In the genomic region with DNA sequence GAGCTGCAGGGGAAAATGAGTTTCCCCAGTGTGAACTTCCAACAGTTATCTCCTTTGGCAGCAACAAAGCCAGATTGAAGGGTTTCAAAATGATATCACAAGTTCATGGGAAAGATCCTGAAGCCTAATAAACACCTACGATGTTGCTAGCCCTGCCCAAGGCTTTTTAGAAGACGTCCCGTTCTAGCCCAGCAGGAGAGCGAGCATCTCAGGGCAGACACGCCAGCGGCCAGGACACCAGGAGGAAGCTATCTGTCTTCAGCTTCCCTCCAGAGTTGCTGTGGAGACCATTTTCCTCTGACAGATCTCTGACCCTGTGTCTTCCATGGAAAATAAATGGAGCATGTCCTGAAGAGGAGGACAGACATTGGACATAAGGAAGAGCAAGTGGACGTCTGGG, we compare ENCODE assay signal across 16 cellular contexts.
DNase-seq lines count a peak whose midpoint lies in the region; ATAC-seq and TF ChIP-seq lines count a peak whose summit lies in the region.
"Had no signal": no experiment of that assay in that cellular context is flagged by ENCODE, and none has a peak within 500 bp of the region (broad histone marks: within the 10 kb centered on the region; RNA-seq: fewer than 3 reads in every experiment).

No MANE protein-coding gene starts in this region.

- no peak overlapping the region for H3K9ac ChIP-seq in PC-3 (ENCODE audit: low read length)
- H3K9ac ChIP-seq in parathyroid adenoma = no peak overlapping the region

- H3K36me3 ChIP-seq in PC-3 (ENCODE audit: low read depth, low read length) (no peaks in the 10 kb centered on the region), parathyroid adenoma (ENCODE audit: control insufficient read depth, insufficient read depth, low read length) (no peaks in the 10 kb centered on the region)
- H3K36me3 ChIP-seq: cardiac muscle cell, colonic mucosa, HAP-1, suprapubic skin had no signal

- H3K79me2 ChIP-seq in PC-3 (ENCODE audit: low read length) (no peaks in the 10 kb centered on the region), parathyroid adenoma (no peaks in the 10 kb centered on the region)

- peak; percentile 85 for ATAC-seq in Right ventricle myocardium inferior
- no peak for ATAC-seq in PC-3

- intact Hi-C loops in Right ventricle myocardium inferior (cut with DNase I) (no loop called here), cardiac septum (cut with DNase I) (no loop called here), PC-3 (cut with micrococcal nuclease) (no loop called here)

- H3K9me2 ChIP-seq in PC-3 (replicated peaks; ENCODE audit: low read length) = no peaks in the 10 kb centered on the region

- no TSS peak for BruUV-seq in PC-3 (replicated peaks; lab: Mats Ljungman, UMichigan)

- CTCF ChIA-PET in PC-3 (lab: Charles Lee) = no interaction called here

- H3K9me3 ChIP-seq in PC-3 (ENCODE audit: low read length) (no peaks in the 10 kb centered on the region), parathyroid adenoma (ENCODE audit: control insufficient read depth, low read length) (no peaks in the 10 kb centered on the region)
- H3K9me3 ChIP-seq: colonic mucosa, HAP-1, mucosa of descending colon, suprapubic skin had no signal

- DNase-seq in Right ventricle myocardium inferior (ENCODE audit: missing footprints) (no peak), cardiac septum (ENCODE audit: low spot score) (no peak), PC-3 (no peak), fibroblast of pulmonary artery (ENCODE audit: low read depth) (peak; percentile 10), NCI-H2227 (lab: John Stamatoyannopoulos, UW; ENCODE audit: unreplicated experiment) (no peak), mucosa of gallbladder (ENCODE audit: low spot score) (no peak), OCI-M1 (lab: John Stamatoyannopoulos, UW) (no peak)
- DNase-seq: NCI-H1092 had no signal

- H3K27ac ChIP-seq in PC-3 (ENCODE audit: low read length) = no peak overlapping the region
- H3K27ac ChIP-seq in parathyroid adenoma = no peak overlapping the region
- H3K27ac ChIP-seq: cardiac muscle cell, colonic mucosa, epithelial cell of prostate, suprapubic skin had no signal

- H3F3A ChIP-seq in PC-3 (ENCODE audit: low read length, unreplicated experiment) = no peaks in the 10 kb centered on the region

- POLR2A ChIA-PET in PC-3 (lab: Charles Lee; ENCODE audit: unreplicated experiment) = no interaction called here

- no peak for TF ChIP-seq CTCF in PC-3 (conservative IDR thresholded peaks at IDR 0.05; ENCODE audit: low read depth, low read length)
- no peak for TF ChIP-seq CTCF in fibroblast of pulmonary artery (IDR thresholded peaks at IDR 0.05; ENCODE audit: low read length, missing control alignments)
- TF ChIP-seq CTCF in parathyroid adenoma (IDR thresholded peaks at IDR 0.05) = no peak

- H3K27me3 ChIP-seq in PC-3 (ENCODE audit: low read length) (peaks cover 55% of the 10 kb centered on the region), parathyroid adenoma (ENCODE audit: control insufficient read depth, insufficient read depth, low read length) (no peaks in the 10 kb centered on the region)
- H3K27me3 ChIP-seq: cardiac muscle cell, colonic mucosa had no signal

- no peak overlapping the region for H3K4me3 ChIP-seq in PC-3 (ENCODE audit: low read length)
- H3K4me3 ChIP-seq in fibroblast of pulmonary artery (replicated peaks; ENCODE audit: low read depth, low read length) = peak overlapping the region; percentile 52
- no peak overlapping the region for H3K4me3 ChIP-seq in parathyroid adenoma (ENCODE audit: low read depth, low read length)
- H3K4me3 ChIP-seq: cardiac muscle cell, colonic mucosa, HAP-1, lung, mucosa of descending colon, suprapubic skin had no signal

- H3K4me1 ChIP-seq in PC-3 (ENCODE audit: insufficient read depth, low read length) (no peaks in the 10 kb centered on the region), parathyroid adenoma (no peaks in the 10 kb centered on the region)
- H3K4me1 ChIP-seq: colonic mucosa, HAP-1, suprapubic skin had no signal

- H2AFZ ChIP-seq in PC-3 (ENCODE audit: low read length) (peak overlapping the region; percentile 75), parathyroid adenoma (peak overlapping the region; percentile 77)

- no peaks in the 10 kb centered on the region for H4K20me1 ChIP-seq in PC-3 (ENCODE audit: low read length)

- H3K4me2 ChIP-seq in PC-3 (ENCODE audit: low read length) (no peak overlapping the region), parathyroid adenoma (ENCODE audit: low read length) (no peak overlapping the region)
